Comparison of ENCODE assay signal across 8 cellular contexts in genomic region chr12:64610660-64611429, GRCh38. TPM values are rescaled to one million over a fixed set of nuclear protein-coding genes. Genes with fewer than 3 reads are reported as not detected.
DNase-seq lines count a peak whose midpoint lies in the region; ATAC-seq and TF ChIP-seq lines count a peak whose summit lies in the region.

No MANE protein-coding gene starts in this region.

- H3K9me3 ChIP-seq in esophagus squamous epithelium, result no peaks in the 10 kb centered on the region
- no peaks in the 10 kb centered on the region for H3K9me3 ChIP-seq in suprapubic skin

- peaks cover 7% of the 10 kb centered on the region for H3K27me3 Mint-ChIP-seq in nephron (ENCODE audit: low read depth)

- no peaks in the 10 kb centered on the region for H3K9me3 Mint-ChIP-seq in nephron

- peak overlapping the region; percentile 79 to 91 (median 82) for H3K4me3 Mint-ChIP-seq in nephron

- peak in 2 of 4 donors; percentile 7 to 10 for TF ChIP-seq POLR2A in esophagus squamous epithelium (IDR thresholded peaks at IDR 0.05)
- no peak for TF ChIP-seq POLR2A in suprapubic skin (IDR thresholded peaks at IDR 0.05)

- peaks cover 24% of the 10 kb centered on the region for H3K4me1 Mint-ChIP-seq in nephron

- H3K4me3 ChIP-seq in AG09309 (ENCODE audit: control insufficient read depth, low read depth, low read length) (peak overlapping the region; percentile 73), esophagus squamous epithelium (peak overlapping the region; percentile 86 to 99 (median 93)), suprapubic skin (peak overlapping the region; percentile 87)

- no peaks in the 10 kb centered on the region for H3K36me3 ChIP-seq in esophagus squamous epithelium
- no peaks in the 10 kb centered on the region for H3K36me3 ChIP-seq in suprapubic skin

- no peak for TF ChIP-seq EP300 in suprapubic skin (IDR thresholded peaks at IDR 0.05)

- ATAC-seq in GM18868 (IDR thresholded peaks at IDR 0.05; ENCODE audit: unreplicated experiment) (peak; percentile 42), HG03097 (IDR thresholded peaks at IDR 0.05; ENCODE audit: low FRiP score, unreplicated experiment) (peak; percentile 47)

- no peak for DNase-seq in AG09309 (ENCODE audit: low read depth)
- DNase-seq in NOMO-1 (lab: John Stamatoyannopoulos, UW; ENCODE audit: unreplicated experiment in 2 of 2), result peak; percentile 62 to 64
- DNase-seq in activated T-cell treated with anti-CD3 and anti-CD28 coated beads for 24 hours (ENCODE audit: low read depth), result peak; percentile 58
- DNase-seq in esophagus squamous epithelium (lab: John Stamatoyannopoulos, UW), result no peak
- DNase-seq in suprapubic skin (ENCODE audit: low spot score in 2 of 2), result peak; percentile 79 to 89

- intact Hi-C loops in esophagus squamous epithelium (cut with DNase I), result loop anchor here (10.0 kb wide), 1 partner anchor 84 kb away; no protein-coding TSS in a partner anchor

- H3K4me1 ChIP-seq in esophagus squamous epithelium, result peaks cover 5 to 53% (median 6%) of the 10 kb centered on the region in 3 donors
- H3K4me1 ChIP-seq in suprapubic skin, result peaks cover 29% of the 10 kb centered on the region

- WGBS in esophagus squamous epithelium, 2 donors, result no CpG with 5 or more reads among the region's 63 CpGs
- WGBS in suprapubic skin, result under 1% methylated on average over 23 of the region's 63 CpGs

- peak overlapping the region; percentile 31 to 75 (median 54) for H3K27ac Mint-ChIP-seq in nephron

- H3K27ac ChIP-seq in esophagus squamous epithelium (peak overlapping the region; percentile 81 to 96 (median 92)), suprapubic skin (peak overlapping the region; percentile 89)

- H3K27me3 ChIP-seq in esophagus squamous epithelium (no peaks in the 10 kb centered on the region), suprapubic skin (no peaks in the 10 kb centered on the region)

- H3K36me3 Mint-ChIP-seq in nephron (ENCODE audit: low read depth), result peaks cover 14% of the 10 kb centered on the region

- TF ChIP-seq CTCF in AG09309 (IDR thresholded peaks at IDR 0.05; ENCODE audit: control insufficient read depth, insufficient read depth, low read depth, low read length, missing control alignments) (no peak), esophagus squamous epithelium (IDR thresholded peaks at IDR 0.05) (no peak), nephron (IDR thresholded peaks at IDR 0.05; ENCODE audit: unreplicated experiment in 3 of 3) (no peak), suprapubic skin (IDR thresholded peaks at IDR 0.05) (no peak)

RNA-seq across cellular contexts. Expression of gene RASSF3, which starts 0.6 kb away (rescaled TPM):
- total RNA-seq in esophagus squamous epithelium, result 10 to 100 TPM; 10.4 to 44.4 (median 15.5) TPM
- 10 to 100 TPM in 3 of 4 donors, 1 to 10 TPM in 1; 9.1 to 16.1 (median 11.2) TPM for total RNA-seq in suprapubic skin

Comparison
In these comparisons a context has a peak if more than half of its experiments do, and no peak if none do; other contexts are left out.
1. DNase-seq: peak in NOMO-1 (2 of 2), activated T-cell treated with anti-CD3 and anti-CD28 coated beads for 24 hours (single experiment) and suprapubic skin (2 of 2); none in AG09309 (single experiment) and esophagus squamous epithelium (single experiment).
2. Peak in every context shown above with its lines, with median percentiles within 50 percentile points of each other: H3K4me3 ChIP-seq.